Comparison of ENCODE assay signal across 27 cellular contexts in genomic region chr2:226078656-226079055, GRCh38.
DNase-seq lines count a peak whose midpoint lies in the region; ATAC-seq, FAIRE-seq and TF ChIP-seq lines count a peak whose summit lies in the region.
"Had no signal": no experiment of that assay in that cellular context is flagged by ENCODE, and none has a peak within 500 bp of the region (broad histone marks: within the 10 kb centered on the region; RNA-seq: fewer than 3 reads in every experiment).

No MANE protein-coding gene starts in this region.

- H3K4me3 ChIP-seq in AG04450 (ENCODE audit: low read depth, low read length) (no peak overlapping the region), bronchial epithelial cell (ENCODE audit: low read depth, low read length) (no peak overlapping the region), mesenchymal stem cell (ENCODE audit: insufficient read depth in 1 of 2, low read depth in 1 of 2, low read length in 2 of 2) (no peak overlapping the region), gastroesophageal sphincter (no peak overlapping the region), esophagus squamous epithelium (no peak overlapping the region)
- H3K4me3 ChIP-seq: breast epithelium, lower lobe of right lung, SJCRH30, upper lobe of right lung had no signal

- H3K79me1 ChIP-seq in mesenchymal stem cell (replicated peaks; ENCODE audit: low read length, poor library complexity, severe bottlenecking): no peaks in the 10 kb centered on the region

- H2BK120ac ChIP-seq in mesenchymal stem cell (ENCODE audit: low read depth, low read length): no peak overlapping the region

- no peak overlapping the region for H2AK5ac ChIP-seq in mesenchymal stem cell (ENCODE audit: low read length, severe bottlenecking)

- intact Hi-C loops in esophagus squamous epithelium (cut with DNase I): no loop called here

- no peak overlapping the region for H3K4me2 ChIP-seq in mesenchymal stem cell (ENCODE audit: low read length, poor library complexity, severe bottlenecking)

- peak overlapping the region; percentile 17 for H4K8ac ChIP-seq in mesenchymal stem cell (ENCODE audit: low read length)

- H3K23ac ChIP-seq in mesenchymal stem cell (ENCODE audit: low read length in 2 of 2): no peak overlapping the region

- TF ChIP-seq POLR2A in gastroesophageal sphincter (IDR thresholded peaks at IDR 0.05): no peak
- TF ChIP-seq POLR2A in esophagus squamous epithelium (IDR thresholded peaks at IDR 0.05): no peak

- FAIRE-seq in bronchial epithelial cell (lab: Jason Lieb, UNC): no peak
- FAIRE-seq: A204.1, GM18507 had no signal

- H3K9ac ChIP-seq in mesenchymal stem cell (ENCODE audit: low read length): peak overlapping the region; percentile 13

- H3K36me3 ChIP-seq in bronchial epithelial cell (ENCODE audit: control insufficient read depth, insufficient read depth, low read length) (no peaks in the 10 kb centered on the region), mesenchymal stem cell (ENCODE audit: control insufficient read depth in 1 of 2, insufficient read depth in 2 of 2, low read depth in 1 of 2, low read length in 2 of 2) (no peaks in the 10 kb centered on the region), gastroesophageal sphincter (no peaks in the 10 kb centered on the region), esophagus squamous epithelium (no peaks in the 10 kb centered on the region)
- H3K36me3 ChIP-seq: breast epithelium, lower lobe of right lung, SJCRH30, upper lobe of right lung had no signal

- CTCF ChIA-PET in AG04450 (lab: Charles Lee): no interaction called here

- H2BK12ac ChIP-seq in mesenchymal stem cell (ENCODE audit: low read length in 2 of 2): peak overlapping the region; percentile 12 to 76

- no peaks in the 10 kb centered on the region for H3K27me3 ChIP-seq in AG04450 (ENCODE audit: control insufficient read depth, insufficient read depth, low read length)
- H3K27me3 ChIP-seq in bronchial epithelial cell (ENCODE audit: control insufficient read depth, insufficient read depth, low read length): no peaks in the 10 kb centered on the region
- H3K27me3 ChIP-seq in mesenchymal stem cell (ENCODE audit: control insufficient read depth in 1 of 2, insufficient read depth in 1 of 2, low read length in 2 of 2): no peaks in the 10 kb centered on the region
- no peaks in the 10 kb centered on the region for H3K27me3 ChIP-seq in gastroesophageal sphincter
- no peaks in the 10 kb centered on the region for H3K27me3 ChIP-seq in esophagus squamous epithelium
- H3K27me3 ChIP-seq: breast epithelium, SJCRH30, upper lobe of right lung had no signal

- no peak for TF ChIP-seq EP300 in gastroesophageal sphincter (IDR thresholded peaks at IDR 0.05)

- H2AFZ ChIP-seq in mesenchymal stem cell (ENCODE audit: low read depth, low read length): no peak overlapping the region

- no peak overlapping the region for H3K4ac ChIP-seq in mesenchymal stem cell (ENCODE audit: low read depth in 1 of 2, low read length in 2 of 2)

- H3K9me3 ChIP-seq in AG04450 (ENCODE audit: control insufficient read depth, insufficient read depth, low read length) (0 out of 2 replicates have a peak, but pooled peaks cover 2% of the 10 kb centered on the region), mesenchymal stem cell (ENCODE audit: control insufficient read depth, low read length) (no peaks in the 10 kb centered on the region), gastroesophageal sphincter (no peaks in the 10 kb centered on the region), esophagus squamous epithelium (no peaks in the 10 kb centered on the region)
- H3K9me3 ChIP-seq: breast epithelium, lower lobe of right lung, SJCRH30, upper lobe of right lung had no signal

- no peak for TF ChIP-seq CTCF in AG04450 (IDR thresholded peaks at IDR 0.05; ENCODE audit: low read depth, low read length)
- TF ChIP-seq CTCF in bronchial epithelial cell (IDR thresholded peaks at IDR 0.05; ENCODE audit: insufficient read depth, low read length, severe bottlenecking): no peak
- TF ChIP-seq CTCF in gastroesophageal sphincter (IDR thresholded peaks at IDR 0.05): no peak
- no peak for TF ChIP-seq CTCF in esophagus squamous epithelium (IDR thresholded peaks at IDR 0.05)

- peak overlapping the region; percentile 39 for H4K91ac ChIP-seq in mesenchymal stem cell (ENCODE audit: low read length)

- H2BK15ac ChIP-seq in mesenchymal stem cell (ENCODE audit: low read depth, poor library complexity, severe bottlenecking): no peak overlapping the region

- no peak overlapping the region for H3K14ac ChIP-seq in mesenchymal stem cell (ENCODE audit: low read length in 2 of 2)

- H3K4me1 ChIP-seq in mesenchymal stem cell (ENCODE audit: control insufficient read depth, insufficient read depth, low read depth, low read length) (no peaks in the 10 kb centered on the region), gastroesophageal sphincter (no peaks in the 10 kb centered on the region), esophagus squamous epithelium (no peaks in the 10 kb centered on the region)
- H3K4me1 ChIP-seq: breast epithelium, lower lobe of right lung, SJCRH30, upper lobe of right lung had no signal

- H2BK5ac ChIP-seq in mesenchymal stem cell (ENCODE audit: low read depth, low read length, poor library complexity, severe bottlenecking): no peak overlapping the region

- H3K27ac ChIP-seq in AG04450 (ENCODE audit: low read depth, low read length) (peak overlapping the region; percentile 55), mesenchymal stem cell (ENCODE audit: low read length, poor library complexity, severe bottlenecking) (no peak overlapping the region), gastroesophageal sphincter (no peak overlapping the region), esophagus squamous epithelium (no peak overlapping the region)
- H3K27ac ChIP-seq: breast epithelium, lower lobe of right lung, SJCRH30, upper lobe of right lung had no signal

- POLR2A ChIA-PET in AG04450 (lab: Yijun Ruan, JAX): interaction anchor here (2.3 kb wide), 1 partner anchor 40 kb away, joined by 11 read pairs; no protein-coding TSS in a partner anchor

- ATAC-seq in gastroesophageal sphincter: no peak
- no peak for ATAC-seq in GM19328 (IDR thresholded peaks at IDR 0.05; ENCODE audit: unreplicated experiment)
- ATAC-seq: lower lobe of right lung; natural killer cell treated with Interleukin-12 subunit alpha and Interleukin-12 subunit beta and Interleukin-15 and Interleukin-18, amount 100 ng/mL, for 72 hours; T-cell; upper lobe of right lung had no signal

- DNase-seq in AG04450 (ENCODE audit: low read depth, low spot score): no peak
- DNase-seq in HT1080 (ENCODE audit: low read depth): peak; percentile 48
- peak; percentile 79 for DNase-seq in bronchial epithelial cell (ENCODE audit: low read depth)
- DNase-seq in mesenchymal stem cell: no peak
- no peak for DNase-seq in esophagus squamous epithelium (lab: John Stamatoyannopoulos, UW)
- no peak for DNase-seq in pons (ENCODE audit: low spot score)
- DNase-seq: activated B cell treated with CpG ODN at 0.5 μM for 24 hours; activated CD4-positive, alpha-beta T cell treated with anti-CD3 and anti-CD28 coated beads, Interleukin-2, amount 10 ng/mL, durations not matched to agents 7 days and 5 days; activated effector memory CD4-positive, alpha-beta T cell treated with anti-CD3 and anti-CD28 coated beads, Interleukin-2, amount 50 U/mL, for 16 hours; activated T-cell treated with anti-CD3 and anti-CD28 coated beads, Interleukin-2, amount 50 U/mL, for 1 hour; CD4-positive, alpha-beta T cell; H7; head of caudate nucleus; Kasumi-1; lower lobe of right lung; NCI-H146; NCI-H526 treated with DMSO at 0.1 percent for 48 hours; SJCRH30; stimulated activated naive CD4-positive, alpha-beta T cell; T-cell; upper lobe of right lung had no signal

- peak overlapping the region in 1 of 2 experiments; percentile 77 for H3K18ac ChIP-seq in mesenchymal stem cell (ENCODE audit: low read depth in 1 of 2, low read length in 2 of 2)

- WGBS in mesenchymal stem cell: 98% methylated on average over 1 of the region's 1 CpG
- WGBS in gastroesophageal sphincter (ENCODE audit: low coverage in 1 of 2), 2 donors: 71 to 100% methylated on average over 1 of the region's 1 CpG
- WGBS in esophagus squamous epithelium, 2 donors: 86 to 87% methylated on average over 1 of the region's 1 CpG

Comparison
In these comparisons a context has a peak if more than half of its experiments do, and no peak if none do; other contexts are left out.
1. DNase-seq: peak in HT1080 (single experiment) and bronchial epithelial cell (single experiment); none in AG04450 (single experiment), mesenchymal stem cell (single experiment), esophagus squamous epithelium (single experiment) and pons (single experiment).